18 cellular contexts compared by ENCODE assay signal in the genomic region with DNA sequence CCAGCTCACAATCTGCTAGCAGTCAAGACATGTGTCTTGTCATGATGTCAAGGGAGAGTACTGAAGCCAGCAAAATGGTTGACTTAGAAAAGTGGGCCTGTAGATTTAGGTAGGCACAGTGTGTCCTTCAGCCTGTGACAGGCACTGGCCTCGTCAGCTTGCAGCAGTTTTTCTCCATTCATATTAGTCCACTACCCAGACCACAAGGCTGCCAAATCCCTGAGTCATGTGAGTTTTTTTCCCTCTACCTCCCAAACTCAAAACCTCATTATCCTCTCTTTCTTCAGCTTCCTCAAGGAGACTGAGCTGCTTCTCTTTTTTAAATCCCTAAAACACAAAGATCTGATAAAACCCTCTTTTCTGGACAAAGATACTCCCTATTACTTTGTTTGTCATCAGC.
DNase-seq lines count a peak whose midpoint lies in the region; ATAC-seq and TF ChIP-seq lines count a peak whose summit lies in the region.
"Had no signal": no experiment of that assay in that cellular context is flagged by ENCODE, and none has a peak within 500 bp of the region (broad histone marks: within the 10 kb centered on the region; RNA-seq: fewer than 3 reads in every experiment).

No MANE protein-coding gene starts in this region.

- no peak for TF ChIP-seq CTCF in AG10803 (conservative IDR thresholded peaks at IDR 0.05; ENCODE audit: low read length)
- no peak for TF ChIP-seq CTCF in brain microvascular endothelial cell (IDR thresholded peaks at IDR 0.05; ENCODE audit: low read depth, low read length, missing control alignments)

- H3K4me3 ChIP-seq in AG10803 (ENCODE audit: low read length) (no peak overlapping the region), brain microvascular endothelial cell (ENCODE audit: low read depth, low read length) (no peak overlapping the region)
- H3K4me3 ChIP-seq: dorsolateral prefrontal cortex, GM12878, neural progenitor cell had no signal

- peak; percentile 80 for DNase-seq in AG10803 (ENCODE audit: low read depth)
- DNase-seq in M059J (ENCODE audit: low read depth) = peak; percentile 87
- DNase-seq in brain microvascular endothelial cell = peak; percentile 11
- DNase-seq in myocyte (ENCODE audit: low read depth) = peak; percentile 38
- DNase-seq in activated T-cell treated with anti-CD3 and anti-CD28 coated beads, Interleukin-2, amount 50 U/mL, for 48 hours = no peak
- DNase-seq: activated CD4-positive, alpha-beta T cell treated with anti-CD3 and anti-CD28 coated beads, Interleukin-2, amount 50 U/mL, for 48 hours; activated T-cell treated with anti-CD3 and anti-CD28 coated beads, Interleukin-2, amount 50 U/mL, for 72 hours; amniotic stem cell; DMS53; dorsolateral prefrontal cortex; NCI-H2107; SHP77; stimulated activated naive CD8-positive, alpha-beta T cell treated with anti-CD3 and anti-CD28 coated beads, Interleukin-15, amount 100 ng/mL, for 72 hours had no signal

- H3K36me3 ChIP-seq in brain microvascular endothelial cell (replicated peaks) = no peaks in the 10 kb centered on the region
- H3K36me3 ChIP-seq: neural progenitor cell had no signal

- no peak overlapping the region for H3K27ac ChIP-seq in brain microvascular endothelial cell
- H3K27ac ChIP-seq: dorsolateral prefrontal cortex, neural progenitor cell had no signal

- in situ Hi-C loops in brain microvascular endothelial cell (cut with HindIII; ENCODE audit: low pct_ligation_motif_present, low sequenced_read_pairs) = no loop called here

- no peaks in the 10 kb centered on the region for H3K27me3 ChIP-seq in brain microvascular endothelial cell (replicated peaks)
- H3K27me3 ChIP-seq: neural progenitor cell had no signal

- ATAC-seq in HG03571 (IDR thresholded peaks at IDR 0.05; ENCODE audit: unreplicated experiment) (no peak), GM18511 (IDR thresholded peaks at IDR 0.05; ENCODE audit: unreplicated experiment) (no peak), HG03460 (IDR thresholded peaks at IDR 0.05; ENCODE audit: unreplicated experiment) (no peak)
- ATAC-seq: activated T-cell treated with anti-CD3 and anti-CD28 coated beads, Interleukin-2, amount 50 U/mL, for 72 hours; GM12878; stimulated activated naive CD8-positive, alpha-beta T cell treated with anti-CD3 and anti-CD28 coated beads, Interleukin-15, amount 100 ng/mL, for 72 hours had no signal

Comparison
In these comparisons a context has a peak if more than half of its experiments do, and no peak if none do; other contexts are left out.
1. DNase-seq: peak in AG10803 (single experiment), M059J (single experiment), brain microvascular endothelial cell (single experiment) and myocyte (single experiment); none in activated T-cell treated with anti-CD3 and anti-CD28 coated beads, Interleukin-2, amount 50 U/mL, for 48 hours (0 of 2).